ENCODE assay signal across 16 cellular contexts in the genomic region with DNA sequence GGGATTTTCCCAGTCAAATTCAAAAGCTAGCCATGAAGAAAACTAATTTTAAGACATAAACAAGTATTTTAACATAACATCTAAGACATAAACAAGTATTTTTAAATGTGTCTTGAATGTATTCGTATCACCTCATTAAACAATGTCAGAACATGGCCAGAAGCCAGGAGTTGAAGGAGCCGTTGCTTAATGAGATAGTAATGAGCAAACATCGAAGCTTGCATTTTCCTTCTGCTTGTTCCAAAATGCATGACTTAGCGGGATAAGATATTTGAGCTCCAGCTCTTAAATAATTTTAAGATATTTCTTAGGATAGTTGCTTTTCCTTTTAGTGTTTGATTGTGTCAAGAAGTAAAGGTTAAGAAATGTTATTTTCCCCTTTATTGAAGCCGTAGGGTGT. TPM values are rescaled to one million over a fixed set of nuclear protein-coding genes. Genes with fewer than 3 reads are reported as not detected.
"Had no signal": no experiment of that assay in that cellular context is flagged by ENCODE, and none has a peak within 500 bp of the region (broad histone marks: within the 10 kb centered on the region; RNA-seq: fewer than 3 reads in every experiment).

No MANE protein-coding gene starts in this region.

- DNase-seq: activated CD4-positive, alpha-beta T cell treated with anti-CD3 and anti-CD28 coated beads, Interleukin-2, amount 50 U/mL, for 1 hour; activated CD8-positive, alpha-beta memory T cell treated with anti-CD3 and anti-CD28 coated beads, Interleukin-2, amount 50 U/mL, for 4 hours; activated effector memory CD4-positive, alpha-beta T cell treated with anti-CD3 and anti-CD28 coated beads, Interleukin-2, amount 50 U/mL, for 16 hours; activated T-cell treated with anti-CD3 and anti-CD28 coated beads, Interleukin-2, amount 50 U/mL, for 4 hours; effector CD8-positive, alpha-beta T cell; left ventricle myocardium superior; occipital lobe; stimulated activated CD4-positive, alpha-beta T cell treated with anti-CD3 and anti-CD28 coated beads, Interleukin-15, amount 100 ng/mL, for 24 hours; stimulated activated CD4-positive, alpha-beta T cell treated with anti-CD3 and anti-CD28 coated beads, Interleukin-2, amount 100 ng/mL, for 48 hours had no signal

- H3K27ac ChIP-seq: right atrium auricular region, tibial nerve had no signal

- H3K36me3 ChIP-seq: right atrium auricular region, tibial nerve had no signal

- H3K9me3 ChIP-seq: right atrium auricular region, tibial nerve had no signal

- ATAC-seq: activated CD4-positive, CD25-positive, alpha-beta regulatory T cell treated with anti-CD3 and anti-CD28 coated beads, Interleukin-2, amount 50 U/mL, for 24 hours; activated naive CD4-positive, alpha-beta T cell treated with anti-CD3 and anti-CD28 coated beads, Interleukin-2, amount 50 U/mL, for 72 hours; activated T-cell treated with anti-CD3 and anti-CD28 coated beads, Interleukin-2, amount 50 U/mL, for 4 hours; esophagus mucosa; left ventricle myocardium superior had no signal

- H3K4me3 ChIP-seq: right atrium auricular region, tibial nerve had no signal

RNA-seq across cellular contexts. Expression of gene RNF182, which starts 4.2 kb away (rescaled TPM):
- total RNA-seq: activated naive CD4-positive, alpha-beta T cell treated with anti-CD3 and anti-CD28 coated beads, Interleukin-2, amount 50 U/mL, for 72 hours; bronchial epithelial cell; mononuclear cell had no signal
